Comparison of ENCODE assay signal across 29 cellular contexts in the genomic region with DNA sequence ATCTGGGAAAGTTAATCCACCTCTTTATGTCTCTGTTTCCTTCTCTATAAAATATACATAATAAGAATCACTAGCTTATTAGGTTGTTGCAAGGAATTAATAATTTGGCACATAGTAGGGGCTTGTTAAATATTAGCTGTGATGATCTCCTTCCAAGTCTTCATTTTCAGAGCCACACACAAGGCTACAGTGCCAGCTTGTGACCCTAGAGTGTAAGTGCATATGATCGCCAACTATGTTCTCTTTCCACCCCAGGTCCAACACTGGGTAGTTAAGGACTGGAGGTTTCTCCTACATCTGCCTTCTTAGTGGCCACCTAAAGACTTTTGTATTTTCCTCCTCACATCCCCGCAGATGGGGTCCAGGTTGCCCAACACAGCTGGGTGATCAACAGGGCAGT. TPM values are rescaled to one million over a fixed set of nuclear protein-coding genes. Genes with fewer than 3 reads are reported as not detected.
DNase-seq lines count a peak whose midpoint lies in the region; ATAC-seq and TF ChIP-seq lines count a peak whose summit lies in the region.
"Had no signal": no experiment of that assay in that cellular context is flagged by ENCODE, and none has a peak within 500 bp of the region (broad histone marks: within the 10 kb centered on the region; RNA-seq: fewer than 3 reads in every experiment).

No MANE protein-coding gene starts in this region.

- H3K27me3 ChIP-seq in HCT116 (ENCODE audit: insufficient read depth, low read length) (no peaks in the 10 kb centered on the region), neural progenitor cell (no peaks in the 10 kb centered on the region), right cardiac atrium (ENCODE audit: control insufficient read depth, insufficient read depth) (no peaks in the 10 kb centered on the region)
- H3K27me3 ChIP-seq: heart right ventricle, neutrophil, stomach, thyroid gland, vagina had no signal

- H2AFZ ChIP-seq in HCT116 (ENCODE audit: low read depth, low read length, poor library complexity, severe bottlenecking) (no peak overlapping the region), neural progenitor cell (replicated peaks) (no peak overlapping the region)

- no peak overlapping the region for H3K27ac ChIP-seq in HCT116 (ENCODE audit: low read depth, low read length)
- no peak overlapping the region for H3K27ac ChIP-seq in neural progenitor cell
- no peak overlapping the region for H3K27ac ChIP-seq in right cardiac atrium (ENCODE audit: low read length)
- H3K27ac ChIP-seq: heart right ventricle, neutrophil, thyroid gland, vagina had no signal

- ATAC-seq in HCT116, result no peak
- ATAC-seq in GM21360 (IDR thresholded peaks at IDR 0.05; ENCODE audit: unreplicated experiment), result no peak
- ATAC-seq in right cardiac atrium, result no peak
- ATAC-seq: heart right ventricle, left colon, SK-N-SH treated with all-trans-retinoic acid at 6 μM for 48 hours had no signal

- no peaks in the 10 kb centered on the region for H3K36me3 ChIP-seq in HCT116 (ENCODE audit: control insufficient read depth in 1 of 2, insufficient read depth in 2 of 2, low read length in 2 of 2)
- H3K36me3 ChIP-seq in neural progenitor cell, result no peaks in the 10 kb centered on the region
- H3K36me3 ChIP-seq: heart right ventricle, neutrophil, stomach, thyroid gland, vagina had no signal

- no peak overlapping the region for H3K4me3 ChIP-seq in HCT116 (replicated peaks in 1 of 2; ENCODE audit: low read depth in 1 of 2, low read length in 2 of 2)
- no peak overlapping the region for H3K4me3 ChIP-seq in epithelial cell of proximal tubule (ENCODE audit: low read depth, low read length)
- H3K4me3 ChIP-seq in neural progenitor cell, result no peak overlapping the region
- H3K4me3 ChIP-seq in right cardiac atrium (ENCODE audit: low read length), result no peak overlapping the region
- H3K4me3 ChIP-seq: heart right ventricle, stomach, thyroid gland, vagina had no signal

- H3K9me2 ChIP-seq in HCT116 (ENCODE audit: insufficient read depth), result no peaks in the 10 kb centered on the region

- POLR2A ChIA-PET in HCT116 (lab: Charles Lee), result no interaction called here

- H3K27ac Mint-ChIP-seq in neural progenitor cell, result no peak overlapping the region
- H3K27ac Mint-ChIP-seq: activated naive CD4-positive, alpha-beta T cell treated with anti-CD3 and anti-CD28 coated beads, Interleukin-2, amount 50 U/mL, for 24 hours; CD4-positive, CD25-positive, alpha-beta regulatory T cell; HFFc6; T-helper 2 cell treated with Interferon-gamma antibody and Interleukin-4, amounts not matched to agents 5 μg/mL and 100 μg/mL, for 36 hours had no signal

- H3K9me3 Mint-ChIP-seq in neural progenitor cell, result no peaks in the 10 kb centered on the region
- H3K9me3 Mint-ChIP-seq: activated naive CD4-positive, alpha-beta T cell treated with anti-CD3 and anti-CD28 coated beads, Interleukin-2, amount 50 U/mL, for 24 hours; HFFc6 had no signal

- RAD21 ChIA-PET in HCT116 (lab: Charles Lee; ENCODE audit: low non-redundant PET in 1 of 2, low total read pairs in 2 of 2, uncharacterized antibody in 2 of 2, unreplicated experiment in 2 of 2), result no interaction called here

- no peaks in the 10 kb centered on the region for H3K79me2 ChIP-seq in HCT116 (ENCODE audit: insufficient read depth, low read length)
- H3K79me2 ChIP-seq in neural progenitor cell (ENCODE audit: low read depth), result no peaks in the 10 kb centered on the region

- H3K27me3 Mint-ChIP-seq in neural progenitor cell (ENCODE audit: insufficient read depth, low read depth), result no peaks in the 10 kb centered on the region
- H3K27me3 Mint-ChIP-seq: activated naive CD4-positive, alpha-beta T cell treated with anti-CD3 and anti-CD28 coated beads, Interleukin-2, amount 50 U/mL, for 24 hours had no signal

- intact Hi-C loops in HCT116 (cut with micrococcal nuclease) (loop anchor here (1.0 kb wide), 1 partner anchor 546 kb away; no protein-coding TSS in a partner anchor), right cardiac atrium (cut with DNase I) (loop anchor here in 1 of 4 donors (10.0 kb wide), 1 partner anchor 211 kb away; no protein-coding TSS in a partner anchor)

- H3K36me3 Mint-ChIP-seq in neural progenitor cell, result no peaks in the 10 kb centered on the region
- H3K36me3 Mint-ChIP-seq: activated naive CD4-positive, alpha-beta T cell treated with anti-CD3 and anti-CD28 coated beads, Interleukin-2, amount 50 U/mL, for 24 hours; CD4-positive, CD25-positive, alpha-beta regulatory T cell had no signal

- H3K4me1 ChIP-seq in HCT116 (ENCODE audit: control insufficient read depth in 1 of 2, insufficient read depth in 2 of 2, low read length in 2 of 2) (no peaks in the 10 kb centered on the region), neural progenitor cell (no peaks in the 10 kb centered on the region), right cardiac atrium (ENCODE audit: control insufficient read depth, insufficient read depth, low read length) (no peaks in the 10 kb centered on the region)
- H3K4me1 ChIP-seq: heart right ventricle, thyroid gland, vagina had no signal

- 93% methylated on average over 2 of the region's 2 CpGs for WGBS in right cardiac atrium

- H3K9me3 ChIP-seq in HCT116 (ENCODE audit: control insufficient read depth in 1 of 2, insufficient read depth in 1 of 2, low read depth in 1 of 2, low read length in 2 of 2), result no peaks in the 10 kb centered on the region
- no peaks in the 10 kb centered on the region for H3K9me3 ChIP-seq in neural progenitor cell (ENCODE audit: low read depth)
- no peaks in the 10 kb centered on the region for H3K9me3 ChIP-seq in right cardiac atrium (ENCODE audit: control insufficient read depth, low read length)
- H3K9me3 ChIP-seq: neutrophil, thyroid gland, vagina had no signal

- no peak overlapping the region for H3K4me2 ChIP-seq in HCT116 (ENCODE audit: low read length)
- H3K4me2 ChIP-seq in neural progenitor cell, result no peak overlapping the region

- no peaks in the 10 kb centered on the region for H3K4me1 Mint-ChIP-seq in neural progenitor cell
- H3K4me1 Mint-ChIP-seq: activated naive CD4-positive, alpha-beta T cell treated with anti-CD3 and anti-CD28 coated beads, Interleukin-2, amount 50 U/mL, for 24 hours; CD4-positive, CD25-positive, alpha-beta regulatory T cell had no signal

- no peak overlapping the region for H3K4me3 Mint-ChIP-seq in neural progenitor cell
- H3K4me3 Mint-ChIP-seq: activated naive CD4-positive, alpha-beta T cell treated with anti-CD3 and anti-CD28 coated beads, Interleukin-2, amount 50 U/mL, for 24 hours; HFFc6; T-helper 2 cell treated with Interferon-gamma antibody and Interleukin-4, amounts not matched to agents 5 μg/mL and 100 μg/mL, for 36 hours had no signal

- peak; percentile 53 for TF ChIP-seq RAD21 in HCT116 (IDR thresholded peaks at IDR 0.05; ENCODE audit: low read depth)

- BruUV-seq in HCT116 (replicated peaks; lab: Mats Ljungman, UMichigan), result no TSS peak

- no peaks in the 10 kb centered on the region for H4K20me1 ChIP-seq in HCT116 (ENCODE audit: insufficient read depth)
- H4K20me1 ChIP-seq in neural progenitor cell (ENCODE audit: low read depth), result no peaks in the 10 kb centered on the region

- H3F3A ChIP-seq in neural progenitor cell (ENCODE audit: low read depth), result no peaks in the 10 kb centered on the region

- DNase-seq in HCT116 (ENCODE audit: low read depth, low spot score), result no peak
- DNase-seq in RPMI7951 (ENCODE audit: low read depth), result peak; percentile 5
- no peak for DNase-seq in epithelial cell of proximal tubule (ENCODE audit: low read depth)
- DNase-seq in neural progenitor cell (ENCODE audit: low spot score), result no peak
- DNase-seq in 8988T, result no peak
- DNase-seq in inferior parietal cortex (ENCODE audit: extremely low spot score), result no peak
- no peak for DNase-seq in right cardiac atrium
- DNase-seq: activated CD4-positive, alpha-beta T cell treated with anti-CD3 and anti-CD28 coated beads, Interleukin-2, amount 50 U/mL, for 4 hours; amygdala; CD4-positive, CD25-positive, alpha-beta regulatory T cell; effector CD4-positive, alpha-beta T cell; erythroblast; foreskin fibroblast; heart right ventricle; HFFc6; left colon; NCI-H1105; NCI-H2029; NCI-H2227 treated with DMSO at 0.1 percent for 48 hours; stomach; thyroid gland had no signal

- CTCF ChIA-PET in HCT116 (lab: Charles Lee), result interaction anchor here (1.0 to 1.3 kb wide), 2 partner anchors 43 to 212 kb away, joined by 4 read pairs; no protein-coding TSS in a partner anchor

- TF ChIP-seq CTCF in HCT116 (IDR thresholded peaks at IDR 0.05 in 2 of 3, conservative IDR thresholded peaks at IDR 0.05 in 1 of 3; ENCODE audit: borderline replicate concordance in 1 of 3, insufficient read depth in 1 of 3, low read depth in 2 of 3, low read length in 2 of 3) (peak; percentile 11 to 31 (median 19); a peak in 2 of 6 replicates), epithelial cell of proximal tubule (conservative IDR thresholded peaks at IDR 0.05; ENCODE audit: low read depth, low read length) (peak; percentile 69), neural progenitor cell (IDR thresholded peaks at IDR 0.05) (peak; percentile 38)

- H3K9ac ChIP-seq in HCT116 (ENCODE audit: low read length), result no peak overlapping the region
- no peak overlapping the region for H3K9ac ChIP-seq in neural progenitor cell

- no peak for TF ChIP-seq POLR2A in HCT116 (IDR thresholded peaks at IDR 0.05; ENCODE audit: borderline replicate concordance, extremely low read depth, insufficient read depth, insufficient read length)

TF ChIP-seq in HCT116, 20 proteins besides CTCF, POLR2A, EP300 and RAD21 (continues in another document):
- TF ChIP-seq SP1 (IDR thresholded peaks at IDR 0.05; ENCODE audit: low read depth) (no peak), SRF (IDR thresholded peaks at IDR 0.05; ENCODE audit: low read depth) (no peak)
- TF ChIP-seq, protein P1, sequence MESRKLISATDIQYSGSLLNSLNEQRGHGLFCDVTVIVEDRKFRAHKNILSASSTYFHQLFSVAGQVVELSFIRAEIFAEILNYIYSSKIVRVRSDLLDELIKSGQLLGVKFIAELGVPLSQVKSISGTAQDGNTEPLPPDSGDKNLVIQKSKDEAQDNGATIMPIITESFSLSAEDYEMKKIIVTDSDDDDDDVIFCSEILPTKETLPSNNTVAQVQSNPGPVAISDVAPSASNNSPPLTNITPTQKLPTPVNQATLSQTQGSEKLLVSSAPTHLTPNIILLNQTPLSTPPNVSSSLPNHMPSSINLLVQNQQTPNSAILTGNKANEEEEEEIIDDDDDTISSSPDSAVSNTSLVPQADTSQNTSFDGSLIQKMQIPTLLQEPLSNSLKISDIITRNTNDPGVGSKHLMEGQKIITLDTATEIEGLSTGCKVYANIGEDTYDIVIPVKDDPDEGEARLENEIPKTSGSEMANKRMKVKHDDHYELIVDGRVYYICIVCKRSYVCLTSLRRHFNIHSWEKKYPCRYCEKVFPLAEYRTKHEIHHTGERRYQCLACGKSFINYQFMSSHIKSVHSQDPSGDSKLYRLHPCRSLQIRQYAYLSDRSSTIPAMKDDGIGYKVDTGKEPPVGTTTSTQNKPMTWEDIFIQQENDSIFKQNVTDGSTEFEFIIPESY (IDR thresholded peaks at IDR 0.05; ENCODE audit: extremely low read depth, insufficient replicate concordance, low read length), result no peak

RNA-seq across cellular contexts. Expression of a gene that starts 17.9 kb away (rescaled TPM):
- total RNA-seq in HCT116 (2021; ENCODE audit: unreplicated experiment) (not detected), epithelial cell of proximal tubule (not detected in 2 replicates), neural progenitor cell (ENCODE audit: low replicate concordance) (not detected in 2 replicates), right cardiac atrium (not detected)
- polyA plus RNA-seq in HCT116 (2012), result not detected in 2 replicates
- total RNA-seq in RPMI7951 (2014; rRNA removed; shearing (Covaris generic)), result not detected in 2 replicates
- not detected for polyA plus RNA-seq in right cardiac atrium
- total RNA-seq: CD4-positive, CD25-positive, alpha-beta regulatory T cell; heart right ventricle; HFFc6; left colon; posterior vena cava; skeletal muscle tissue; vagina had no signal
- polyA plus RNA-seq: CD4-positive, CD25-positive, alpha-beta regulatory T cell; heart right ventricle had no signal

Comparison
In these comparisons a context has a peak if more than half of its experiments do, and no peak if none do; other contexts are left out.
1. CTCF ChIP-seq: peak in every context shown above with its lines; median percentile 69 in epithelial cell of proximal tubule; 38 in neural progenitor cell; 19 in HCT116.